Comparison of ENCODE assay signal across 10 cellular contexts in the genomic region with DNA sequence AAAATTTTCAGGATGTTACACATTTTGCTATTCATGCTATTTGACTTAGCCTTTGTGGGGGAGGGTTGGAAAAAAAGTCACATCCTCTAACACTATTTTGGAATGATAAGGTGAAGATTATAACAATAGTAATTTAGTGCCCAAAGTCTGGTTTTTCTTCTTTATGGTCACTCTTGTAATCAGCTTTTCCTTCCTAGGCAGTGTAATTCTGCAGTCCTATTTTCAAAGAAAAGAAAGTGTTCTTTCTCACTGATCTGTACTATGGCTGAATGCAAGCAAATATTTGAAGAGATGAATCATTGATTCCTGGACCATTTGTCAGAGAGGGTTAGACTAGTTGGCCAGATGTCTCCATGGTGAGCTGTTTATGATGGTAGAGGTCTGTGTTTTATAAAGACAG. TPM values are rescaled to one million over a fixed set of nuclear protein-coding genes. Genes with fewer than 3 reads are reported as not detected.
DNase-seq lines count a peak whose midpoint lies in the region; TF ChIP-seq lines count a peak whose summit lies in the region.
"Had no signal": no experiment of that assay in that cellular context is flagged by ENCODE, and none has a peak within 500 bp of the region (broad histone marks: within the 10 kb centered on the region; RNA-seq: fewer than 3 reads in every experiment).

No MANE protein-coding gene starts in this region.

- no peaks in the 10 kb centered on the region for H4K20me1 ChIP-seq in SK-N-SH (ENCODE audit: insufficient read depth)

- peaks cover 19 to 44% of the 10 kb centered on the region in 2 experiments for H3K4me1 ChIP-seq in SK-N-SH (ENCODE audit: control insufficient read depth in 1 of 2, insufficient read depth in 2 of 2, low read depth in 1 of 2, low read length in 1 of 2)
- H3K4me1 ChIP-seq in transverse colon = peaks cover 0 to 57% (median 26%) of the 10 kb centered on the region in 4 donors
- peaks cover 12 to 79% (median 55%) of the 10 kb centered on the region in 4 donors for H3K4me1 ChIP-seq in stomach

- H2AFZ ChIP-seq in SK-N-SH (ENCODE audit: low read depth) = no peak overlapping the region

- TF ChIP-seq CTCF in SK-N-SH (IDR thresholded peaks at IDR 0.05) = no peak
- no peak for TF ChIP-seq CTCF in transverse colon (IDR thresholded peaks at IDR 0.05)
- TF ChIP-seq CTCF in stomach (IDR thresholded peaks at IDR 0.05) = no peak

- H3K27me3 Mint-ChIP-seq in activated T-cell treated with anti-CD3 and anti-CD28 coated beads, Interleukin-2, amount 50 U/mL, for 24 hours = no peaks in the 10 kb centered on the region

- POLR2A ChIA-PET in SK-N-SH (lab: Yijun Ruan, JAX) = no interaction called here

- H3K4me1 Mint-ChIP-seq in activated T-cell treated with anti-CD3 and anti-CD28 coated beads, Interleukin-2, amount 50 U/mL, for 24 hours (ENCODE audit: low read depth) = peaks cover 51% of the 10 kb centered on the region

- H3K27ac Mint-ChIP-seq in activated T-cell treated with anti-CD3 and anti-CD28 coated beads, Interleukin-2, amount 50 U/mL, for 24 hours = peak overlapping the region; percentile 53

- peaks cover 2 to 11% of the 10 kb centered on the region in 2 experiments for H3K36me3 ChIP-seq in SK-N-SH (replicated peaks in 1 of 2; ENCODE audit: control insufficient read depth in 1 of 2, insufficient read depth in 2 of 2, low read length in 1 of 2)
- no peaks in the 10 kb centered on the region for H3K36me3 ChIP-seq in transverse colon
- H3K36me3 ChIP-seq in stomach = no peaks in the 10 kb centered on the region

- TF ChIP-seq EP300 in SK-N-SH (IDR thresholded peaks at IDR 0.05; ENCODE audit: borderline replicate concordance in 1 of 2, low read depth in 1 of 2, low read length in 1 of 2) (peak in 1 of 2 experiments; percentile 75; a peak in 1 of 4 replicates), transverse colon (IDR thresholded peaks at IDR 0.05; ENCODE audit: low read depth) (no peak), stomach (IDR thresholded peaks at IDR 0.05) (no peak)

- peak overlapping the region; percentile 65 for H3K4me2 ChIP-seq in SK-N-SH

- no peaks in the 10 kb centered on the region for H3K9me3 Mint-ChIP-seq in activated T-cell treated with anti-CD3 and anti-CD28 coated beads, Interleukin-2, amount 50 U/mL, for 24 hours

- H3K4me3 Mint-ChIP-seq in activated T-cell treated with anti-CD3 and anti-CD28 coated beads, Interleukin-2, amount 50 U/mL, for 24 hours = no peak overlapping the region

- no peak for TF ChIP-seq RAD21 in SK-N-SH (IDR thresholded peaks at IDR 0.05; ENCODE audit: low read length)

- peaks cover 92% of the 10 kb centered on the region for H3K79me2 ChIP-seq in SK-N-SH (ENCODE audit: insufficient read depth)

- peak overlapping the region; percentile 74 for H3K9ac ChIP-seq in SK-N-SH

- no peaks in the 10 kb centered on the region for H3K27me3 ChIP-seq in SK-N-SH (ENCODE audit: insufficient read depth)
- no peaks in the 10 kb centered on the region for H3K27me3 ChIP-seq in transverse colon
- H3K27me3 ChIP-seq in stomach = no peaks in the 10 kb centered on the region

- no peaks in the 10 kb centered on the region for H3K9me2 ChIP-seq in SK-N-SH

- H3K9me3 ChIP-seq in SK-N-SH (no peaks in the 10 kb centered on the region), transverse colon (no peaks in the 10 kb centered on the region), stomach (no peaks in the 10 kb centered on the region)

- H3K4me3 ChIP-seq in SK-N-SH (ENCODE audit: low read depth in 2 of 2, low read length in 1 of 2) (peak overlapping the region; percentile 10 to 30; a peak in 3 of 4 replicates), transverse colon (no peak overlapping the region), stomach (no peak overlapping the region)

- in situ Hi-C loops in transverse colon (cut with MboI; ENCODE audit: low pct_ligation_motif_present in 1 of 4, low pct_unique_long_range_greater_than_20kb in 1 of 4, low sequenced_read_pairs in 3 of 4) = no loop called here

- DNase-seq in activated T-cell treated with anti-CD3 and anti-CD28 coated beads, Interleukin-2, amount 50 U/mL, for 24 hours = no peak
- DNase-seq in activated T-cell treated with anti-CD3 and anti-CD28 coated beads, Interleukin-2, amount 50 U/mL, for 1 hour = no peak
- peak; percentile 25 for DNase-seq in SK-N-SH
- DNase-seq in glomerular endothelial cell (ENCODE audit: extremely low read depth, low read depth, low spot score) = peak; percentile 71
- no peak for DNase-seq in transverse colon
- no peak for DNase-seq in stomach
- no peak for DNase-seq in NCI-H2227 treated with DMSO at 0.1 percent for 48 hours (lab: John Stamatoyannopoulos, UW)
- no peak for DNase-seq in mucosa of gallbladder (ENCODE audit: low spot score)
- DNase-seq: activated CD4-positive, alpha-beta T cell treated with anti-CD3 and anti-CD28 coated beads for 4 hours had no signal

- CTCF ChIA-PET in SK-N-SH (lab: Yijun Ruan, JAX) = interaction anchor here (0.8 to 1.8 kb wide), 5 partner anchors 11 to 222 kb away, joined by 3 to 5 read pairs (median 4); no protein-coding TSS in a partner anchor

- H3K27ac ChIP-seq in SK-N-SH (ENCODE audit: low read depth in 2 of 2, low read length in 1 of 2) = peak overlapping the region; percentile 80 to 98
- H3K27ac ChIP-seq in transverse colon = peak overlapping the region; percentile 14 to 61 (median 50)
- peak overlapping the region in 2 of 5 donors; percentile 13 to 16 for H3K27ac ChIP-seq in stomach
- H3K27ac ChIP-seq: C4-2B had no signal

- intact Hi-C loops in transverse colon (cut with DNase I; ENCODE audit: low total_unique reads) = no loop called here
- intact Hi-C loops in stomach (cut with DNase I; ENCODE audit: low total_unique reads) = no loop called here

- TF ChIP-seq POLR2A in transverse colon (IDR thresholded peaks at IDR 0.05) (no peak), stomach (IDR thresholded peaks at IDR 0.05) (no peak)

- peaks cover 26% of the 10 kb centered on the region for H3K36me3 Mint-ChIP-seq in activated T-cell treated with anti-CD3 and anti-CD28 coated beads, Interleukin-2, amount 50 U/mL, for 24 hours (ENCODE audit: low read depth)

- peaks cover 25% of the 10 kb centered on the region for H3F3A ChIP-seq in SK-N-SH (replicated peaks; ENCODE audit: insufficient read depth)

TF ChIP-seq in SK-N-SH, 30 proteins besides CTCF, POLR2A, EP300 and RAD21 (continues in another document):
- no peak for TF ChIP-seq RFX5 (IDR thresholded peaks at IDR 0.05; ENCODE audit: low read length)
- 0 out of 2 replicates have a peak, but pooled peaks have one; percentile 25 for TF ChIP-seq RCOR1 (IDR thresholded peaks at IDR 0.05; ENCODE audit: low read length)
- peak; percentile 59; the same call in 1 of the 2 replicates for TF ChIP-seq POLR2AphosphoS5 (IDR thresholded peaks at IDR 0.05; ENCODE audit: low read depth, low read length)
- TF ChIP-seq, protein P1, sequence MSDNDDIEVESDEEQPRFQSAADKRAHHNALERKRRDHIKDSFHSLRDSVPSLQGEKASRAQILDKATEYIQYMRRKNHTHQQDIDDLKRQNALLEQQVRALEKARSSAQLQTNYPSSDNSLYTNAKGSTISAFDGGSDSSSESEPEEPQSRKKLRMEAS (IDR thresholded peaks at IDR 0.05; ENCODE audit: low read depth) = no peak; the same call in 1 of the 2 replicates
- TF ChIP-seq TEAD4 (IDR thresholded peaks at IDR 0.05; ENCODE audit: borderline replicate concordance, insufficient read depth) = peak; percentile 72; the same call in 1 of the 2 replicates
- peak; percentile 96 for TF ChIP-seq TCF12 (IDR thresholded peaks at IDR 0.05)
- TF ChIP-seq, protein P2, sequence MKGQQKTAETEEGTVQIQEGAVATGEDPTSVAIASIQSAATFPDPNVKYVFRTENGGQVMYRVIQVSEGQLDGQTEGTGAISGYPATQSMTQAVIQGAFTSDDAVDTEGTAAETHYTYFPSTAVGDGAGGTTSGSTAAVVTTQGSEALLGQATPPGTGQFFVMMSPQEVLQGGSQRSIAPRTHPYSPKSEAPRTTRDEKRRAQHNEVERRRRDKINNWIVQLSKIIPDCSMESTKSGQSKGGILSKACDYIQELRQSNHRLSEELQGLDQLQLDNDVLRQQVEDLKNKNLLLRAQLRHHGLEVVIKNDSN (IDR thresholded peaks at IDR 0.05; ENCODE audit: borderline replicate concordance, low read depth) = no peak
- TF ChIP-seq NFIC (IDR thresholded peaks at IDR 0.05; ENCODE audit: borderline replicate concordance) = peak; percentile 63; the same call in 1 of the 2 replicates
- peak; percentile 98 for TF ChIP-seq FOSL2 (IDR thresholded peaks at IDR 0.05; ENCODE audit: borderline replicate concordance, low read depth)
- no peak for TF ChIP-seq GABPA (IDR thresholded peaks at IDR 0.05; ENCODE audit: low read depth)
- no peak for TF ChIP-seq MXI1 (IDR thresholded peaks at IDR 0.05; ENCODE audit: low read depth, low read length)
- TF ChIP-seq YY1 (IDR thresholded peaks at IDR 0.05; ENCODE audit: low read depth) = peak; percentile 71; the same call in 1 of the 2 replicates
- TF ChIP-seq GATA2 (CRISPR knock-in tag; IDR thresholded peaks at IDR 0.05) = no peak
- no peak; the same call in 1 of the 2 replicates for TF ChIP-seq RXRA (IDR thresholded peaks at IDR 0.05; ENCODE audit: borderline replicate concordance, low read depth)
- TF ChIP-seq JUND (IDR thresholded peaks at IDR 0.05) = peak; percentile 97

RNA-seq across cellular contexts. Expression of a gene that starts 8.4 kb away (rescaled TPM):
- polyA plus RNA-seq in SK-N-SH (2012; rRNA removed) (16.6 and 21.7 TPM in 2 replicates), stomach (10 to 100 TPM in 1 of 3 donors, 1 to 10 TPM in 2; 8.6 to 13.7 (median 8.8) TPM)
- 18.7 and 21.4 TPM in 2 replicates for polyA plus RNA-seq in SK-N-SH (2012; cell fraction: cytosol; rRNA removed)
- polyA plus RNA-seq in SK-N-SH (2012; cell fraction: nucleus; rRNA removed) = 16.3 and 28.5 TPM in 2 replicates
- total RNA-seq in glomerular endothelial cell (36.8 and 47.1 TPM in 2 replicates), transverse colon (10 to 100 TPM; 17.1 to 58.4 (median 44.5) TPM), stomach (100 to 1,000 TPM in 1 of 5 donors, 10 to 100 TPM in 3, 1 to 10 TPM in 1; 5.5 to 110 (median 46.2) TPM), mucosa of gallbladder (49.6 TPM)

RNA-seq across cellular contexts. Expression of a gene that starts 8.7 kb away (rescaled TPM):
- 80.9 and 92.0 TPM in 2 replicates for polyA plus RNA-seq in SK-N-SH (2012; rRNA removed)
- 56.1 and 64.2 TPM in 2 replicates for polyA plus RNA-seq in SK-N-SH (2012; cell fraction: cytosol; rRNA removed)
- 162 and 164 TPM in 2 replicates for polyA plus RNA-seq in SK-N-SH (2012; cell fraction: nucleus; rRNA removed)
- 52.3 and 59.0 TPM in 2 replicates for total RNA-seq in glomerular endothelial cell
- total RNA-seq in transverse colon = 100 to 1,000 TPM in 3 of 4 donors, 10 to 100 TPM in 1; 95.7 to 185 (median 120) TPM
- 100 to 1,000 TPM in 1 of 5 donors, 10 to 100 TPM in 4; 52.7 to 104 (median 91.0) TPM for total RNA-seq in stomach
- polyA plus RNA-seq in stomach = 10 to 100 TPM; 37.4 to 64.3 (median 51.5) TPM
- 76.1 TPM for total RNA-seq in mucosa of gallbladder

RNA-seq across cellular contexts. Expression of a gene that starts 50.5 kb away (rescaled TPM):
- polyA plus RNA-seq in SK-N-SH (2012; rRNA removed) = 61.8 and 70.3 TPM in 2 replicates
- polyA plus RNA-seq in SK-N-SH (2012; cell fraction: cytosol; rRNA removed) = 75.9 and 83.6 TPM in 2 replicates
- polyA plus RNA-seq in SK-N-SH (2012; cell fraction: nucleus; rRNA removed) = 20.8 and 24.7 TPM in 2 replicates
- 103 and 116 TPM in 2 replicates for total RNA-seq in glomerular endothelial cell
- 10 to 100 TPM; 10.3 to 39.6 (median 36.5) TPM for total RNA-seq in transverse colon
- total RNA-seq in stomach = 10 to 100 TPM; 15.6 to 61.6 (median 46.7) TPM
- polyA plus RNA-seq in stomach = 10 to 100 TPM; 24.0 to 46.6 (median 39.8) TPM
- 46.4 TPM for total RNA-seq in mucosa of gallbladder

Comparison
In these comparisons a context has a peak if more than half of its experiments do, and no peak if none do; other contexts are left out.
1. DNase-seq: peak in SK-N-SH (single experiment) and glomerular endothelial cell (single experiment); none in activated T-cell treated with anti-CD3 and anti-CD28 coated beads, Interleukin-2, amount 50 U/mL, for 24 hours (single experiment), activated T-cell treated with anti-CD3 and anti-CD28 coated beads, Interleukin-2, amount 50 U/mL, for 1 hour (single experiment), transverse colon (single experiment), stomach (single experiment), NCI-H2227 treated with DMSO at 0.1 percent for 48 hours (single experiment) and mucosa of gallbladder (single experiment).
2. H3K4me3 ChIP-seq: peak in SK-N-SH (2 of 2); none in transverse colon (0 of 4) and stomach (0 of 4).